ENCODE assay signal across 12 cellular contexts in the genomic region with DNA sequence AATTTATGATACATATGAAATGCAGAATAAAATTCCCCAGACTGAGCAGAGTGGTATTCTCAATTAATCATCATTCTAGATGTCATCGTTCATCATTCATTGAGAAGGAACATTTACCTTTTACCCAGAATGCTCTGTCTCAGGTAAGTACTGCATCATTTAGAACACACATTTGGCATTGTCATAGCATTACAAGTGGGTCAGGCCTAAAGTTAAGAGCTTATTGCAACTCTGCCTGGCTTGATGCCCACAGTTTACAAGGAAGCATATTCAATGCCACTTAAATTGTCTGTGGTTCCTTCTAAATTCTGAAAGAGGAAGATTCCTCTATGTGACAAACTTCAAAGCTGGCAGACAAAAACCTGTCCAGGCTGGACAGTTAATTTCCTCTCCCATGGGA.
DNase-seq lines count a peak whose midpoint lies in the region; ATAC-seq, FAIRE-seq and TF ChIP-seq lines count a peak whose summit lies in the region.
"Had no signal": no experiment of that assay in that cellular context is flagged by ENCODE, and none has a peak within 500 bp of the region (broad histone marks: within the 10 kb centered on the region; RNA-seq: fewer than 3 reads in every experiment).

No MANE protein-coding gene starts in this region.

- DNase-seq in A549 (ENCODE audit: low read depth in 1 of 2, low spot score in 1 of 2) (no peak), A673 (ENCODE audit: low spot score) (peak; percentile 20), NCI-H69 (lab: John Stamatoyannopoulos, UW) (peak; percentile 35), left ventricle myocardium superior (no peak), sciatic nerve (ENCODE audit: low spot score) (no peak), NCI-H2107 treated with DMSO at 0.1 percent for 48 hours (lab: John Stamatoyannopoulos, UW; ENCODE audit: unreplicated experiment) (no peak), ascending aorta (ENCODE audit: low spot score in 2 of 2) (no peak)
- DNase-seq: activated effector memory CD4-positive, alpha-beta T cell treated with anti-CD3 and anti-CD28 coated beads, Interleukin-2, amount 50 U/mL, for 16 hours; NCI-H1092; stimulated activated naive CD4-positive, alpha-beta T cell; uterus had no signal

- FAIRE-seq in A549 (lab: Jason Lieb, UNC), result no peak

- POLR2A ChIA-PET in A549 (lab: Yijun Ruan, JAX), result interaction anchor here (0.6 kb wide), 1 partner anchor 11 kb away, joined by 4 read pairs; no protein-coding TSS in a partner anchor
- POLR2A ChIA-PET in A673 (lab: Charles Lee; ENCODE audit: low non-redundant PET), result no interaction called here

- H3K36me3 ChIP-seq in A673 (ENCODE audit: insufficient read depth, low read length, poor library complexity, severe bottlenecking), result no peaks in the 10 kb centered on the region
- no peaks in the 10 kb centered on the region for H3K36me3 ChIP-seq in ascending aorta
- H3K36me3 ChIP-seq: uterus had no signal

- peaks cover 49% of the 10 kb centered on the region for H3K4me1 ChIP-seq in A549
- peaks cover 23% of the 10 kb centered on the region for H3K4me1 ChIP-seq in A673 (ENCODE audit: insufficient read depth, low read length, poor library complexity, severe bottlenecking)
- H3K4me1 ChIP-seq in ascending aorta, result peaks cover 0 to 16% of the 10 kb centered on the region in 2 donors
- H3K4me1 ChIP-seq: uterus had no signal

- ATAC-seq in A549 (no peak), left ventricle myocardium superior (peak; percentile 55), sciatic nerve (no peak)
- ATAC-seq: body of pancreas had no signal

- intact Hi-C loops in A673 (cut with micrococcal nuclease; ENCODE audit: unreplicated experiment) (no loop called here), left ventricle myocardium superior (cut with micrococcal nuclease) (no loop called here), sciatic nerve (cut with DNase I) (no loop called here), ascending aorta (cut with DNase I) (no loop called here)

- no TSS peak for BruUV-seq in A673 (replicated peaks; lab: Mats Ljungman, UMichigan)

- 68% methylated on average over 1 of the region's 1 CpG for WGBS in A549 (ENCODE audit: missing lambda C conversion rate)

- H3K27me3 ChIP-seq in A673 (replicated peaks; ENCODE audit: insufficient read depth, low read depth, low read length, poor library complexity) (no peaks in the 10 kb centered on the region), ascending aorta (no peaks in the 10 kb centered on the region)
- H3K27me3 ChIP-seq: body of pancreas, uterus had no signal

- H3K4me3 ChIP-seq in A549 (no peak overlapping the region), A673 (ENCODE audit: low read depth, low read length, poor library complexity, severe bottlenecking) (no peak overlapping the region), ascending aorta (no peak overlapping the region)
- H3K4me3 ChIP-seq: body of pancreas, uterus had no signal

- H3K9me3 ChIP-seq in A549 (no peaks in the 10 kb centered on the region), A673 (ENCODE audit: low read depth, low read length, poor library complexity, severe bottlenecking) (no peaks in the 10 kb centered on the region), ascending aorta (no peaks in the 10 kb centered on the region)
- H3K9me3 ChIP-seq: body of pancreas, uterus had no signal

- TF ChIP-seq POLR2A in A549 (IDR thresholded peaks at IDR 0.05; ENCODE audit: low read length), result no peak

- CTCF ChIA-PET in A549 (lab: Yijun Ruan, JAX) (no interaction called here), A673 (lab: Charles Lee) (no interaction called here)

- TF ChIP-seq EP300 in A549 (IDR thresholded peaks at IDR 0.05), result no peak

- H3K4me2 ChIP-seq in A549, result peak overlapping the region; percentile 62

- H3K27ac ChIP-seq in A549, result peak overlapping the region in 1 of 2 experiments; percentile 60; a peak in 2 of 6 replicates
- H3K27ac ChIP-seq in A673 (ENCODE audit: low read depth, low read length, poor library complexity, severe bottlenecking), result no peak overlapping the region
- no peak overlapping the region for H3K27ac ChIP-seq in ascending aorta
- H3K27ac ChIP-seq: body of pancreas, uterus had no signal

- TF ChIP-seq RAD21 in A549 (conservative IDR thresholded peaks at IDR 0.05 in 1 of 2, IDR thresholded peaks at IDR 0.05 in 1 of 2), result no peak

- TF ChIP-seq CTCF in A549 (IDR thresholded peaks at IDR 0.05) (no peak), A673 (conservative IDR thresholded peaks at IDR 0.05; ENCODE audit: low read depth, low read length) (no peak), ascending aorta (IDR thresholded peaks at IDR 0.05) (no peak)

TF ChIP-seq in A549, 52 proteins besides CTCF, POLR2A, EP300 and RAD21:
- TF ChIP-seq HEYL (CRISPR knock-in tag; IDR thresholded peaks at IDR 0.05) (no peak), RCOR1 (IDR thresholded peaks at IDR 0.05; ENCODE audit: low read depth, low read length) (no peak)

Comparison
In these comparisons a context has a peak if more than half of its experiments do, and no peak if none do; other contexts are left out.
1. DNase-seq: peak in A673 (single experiment) and NCI-H69 (single experiment); none in A549 (0 of 2), left ventricle myocardium superior (single experiment), sciatic nerve (single experiment), NCI-H2107 treated with DMSO at 0.1 percent for 48 hours (single experiment) and ascending aorta (0 of 2).